Comparison of ENCODE assay signal across 11 cellular contexts in genomic region chr10:86410542-86411124, GRCh38. TPM values are rescaled to one million over a fixed set of nuclear protein-coding genes. Genes with fewer than 3 reads are reported as not detected.
DNase-seq lines count a peak whose midpoint lies in the region; ATAC-seq and TF ChIP-seq lines count a peak whose summit lies in the region.
"Had no signal": no experiment of that assay in that cellular context is flagged by ENCODE, and none has a peak within 500 bp of the region (broad histone marks: within the 10 kb centered on the region; RNA-seq: fewer than 3 reads in every experiment).

No MANE protein-coding gene starts in this region.

- ATAC-seq in activated CD8-positive, alpha-beta T cell treated with anti-CD3 and anti-CD28 coated beads, Interleukin-2, amount 10 ng/mL, durations not matched to agents 7 days and 5 days: no peak
- ATAC-seq in GM18517 (IDR thresholded peaks at IDR 0.05; ENCODE audit: unreplicated experiment): no peak

- DNase-seq in activated CD4-positive, alpha-beta T cell treated with anti-CD3 and anti-CD28 coated beads, Interleukin-2, amount 10 ng/mL, durations not matched to agents 24 days and 14 days: no peak
- no peak for DNase-seq in activated CD4-positive, alpha-beta T cell treated with anti-CD3 and anti-CD28 coated beads for 4 hours
- DNase-seq in activated CD8-positive, alpha-beta T cell treated with anti-CD3 and anti-CD28 coated beads, Interleukin-2, amount 10 ng/mL, durations not matched to agents 7 days and 5 days: no peak
- DNase-seq in fibroblast of villous mesenchyme (ENCODE audit: low read depth) (peak; percentile 49), NCI-H2227 treated with DMSO at 0.1 percent for 48 hours (lab: John Stamatoyannopoulos, UW) (no peak), breast epithelium (ENCODE audit: low spot score in 2 of 2) (no peak)
- DNase-seq: NCI-H2171 had no signal

- H3K27me3 ChIP-seq in breast epithelium: no peaks in the 10 kb centered on the region

- H3K4me3 ChIP-seq in fibroblast of villous mesenchyme (ENCODE audit: low read depth, low read length) (no peak overlapping the region), breast epithelium (no peak overlapping the region)

- H3K27ac Mint-ChIP-seq in activated CD4-positive, alpha-beta T cell treated with anti-CD3 and anti-CD28 coated beads, Interleukin-2, amount 10 ng/mL, durations not matched to agents 24 days and 14 days: peak overlapping the region; percentile 92
- peak overlapping the region; percentile 82 for H3K27ac Mint-ChIP-seq in activated CD8-positive, alpha-beta T cell treated with anti-CD3 and anti-CD28 coated beads, Interleukin-2, amount 10 ng/mL, durations not matched to agents 7 days and 5 days

- H3K4me3 Mint-ChIP-seq in activated CD4-positive, alpha-beta T cell treated with anti-CD3 and anti-CD28 coated beads, Interleukin-2, amount 10 ng/mL, durations not matched to agents 24 days and 14 days: peak overlapping the region; percentile 78
- peak overlapping the region; percentile 72 for H3K4me3 Mint-ChIP-seq in activated CD8-positive, alpha-beta T cell treated with anti-CD3 and anti-CD28 coated beads, Interleukin-2, amount 10 ng/mL, durations not matched to agents 7 days and 5 days

- no peaks in the 10 kb centered on the region for H3K4me1 ChIP-seq in breast epithelium

- peaks cover 6% of the 10 kb centered on the region for H3K9me3 Mint-ChIP-seq in activated CD4-positive, alpha-beta T cell treated with anti-CD3 and anti-CD28 coated beads, Interleukin-2, amount 10 ng/mL, durations not matched to agents 24 days and 14 days
- H3K9me3 Mint-ChIP-seq in activated CD8-positive, alpha-beta T cell treated with anti-CD3 and anti-CD28 coated beads, Interleukin-2, amount 10 ng/mL, durations not matched to agents 7 days and 5 days (ENCODE audit: insufficient read depth): no peaks in the 10 kb centered on the region

- H3K27ac ChIP-seq in temporal lobe (ENCODE audit: low read depth, low read length): peak overlapping the region; percentile 79
- no peak overlapping the region for H3K27ac ChIP-seq in breast epithelium
- H3K27ac ChIP-seq: C4-2B had no signal

- POLR2A ChIA-PET in activated CD8-positive, alpha-beta T cell treated with anti-CD3 and anti-CD28 coated beads, Interleukin-2, amount 10 ng/mL, durations not matched to agents 7 days and 5 days (lab: Charles Lee): interaction anchor here (1.6 to 5.4 kb wide), 2 partner anchors 9 kb away, joined by 6 to 136 read pairs; no protein-coding TSS in a partner anchor

- no peaks in the 10 kb centered on the region for H3K36me3 ChIP-seq in breast epithelium

- peaks cover 34% of the 10 kb centered on the region for H3K4me1 Mint-ChIP-seq in activated CD4-positive, alpha-beta T cell treated with anti-CD3 and anti-CD28 coated beads, Interleukin-2, amount 10 ng/mL, durations not matched to agents 24 days and 14 days
- H3K4me1 Mint-ChIP-seq in activated CD8-positive, alpha-beta T cell treated with anti-CD3 and anti-CD28 coated beads, Interleukin-2, amount 10 ng/mL, durations not matched to agents 7 days and 5 days (ENCODE audit: low read depth): peaks cover 46% of the 10 kb centered on the region

- no peaks in the 10 kb centered on the region for H3K27me3 Mint-ChIP-seq in activated CD4-positive, alpha-beta T cell treated with anti-CD3 and anti-CD28 coated beads, Interleukin-2, amount 10 ng/mL, durations not matched to agents 24 days and 14 days
- no peaks in the 10 kb centered on the region for H3K27me3 Mint-ChIP-seq in activated CD8-positive, alpha-beta T cell treated with anti-CD3 and anti-CD28 coated beads, Interleukin-2, amount 10 ng/mL, durations not matched to agents 7 days and 5 days (ENCODE audit: low read depth)

- TF ChIP-seq POLR2A in breast epithelium (IDR thresholded peaks at IDR 0.05): no peak

- TF ChIP-seq CTCF in fibroblast of villous mesenchyme (IDR thresholded peaks at IDR 0.05; ENCODE audit: insufficient read depth, low read depth, low read length) (no peak), breast epithelium (IDR thresholded peaks at IDR 0.05) (no peak)

- peaks cover 6% of the 10 kb centered on the region for H3K36me3 Mint-ChIP-seq in activated CD4-positive, alpha-beta T cell treated with anti-CD3 and anti-CD28 coated beads, Interleukin-2, amount 10 ng/mL, durations not matched to agents 24 days and 14 days (ENCODE audit: low read depth)
- peaks cover 9% of the 10 kb centered on the region for H3K36me3 Mint-ChIP-seq in activated CD8-positive, alpha-beta T cell treated with anti-CD3 and anti-CD28 coated beads, Interleukin-2, amount 10 ng/mL, durations not matched to agents 7 days and 5 days (ENCODE audit: low read depth)

- no peaks in the 10 kb centered on the region for H3K9me3 ChIP-seq in breast epithelium

- intact Hi-C loops in activated CD4-positive, alpha-beta T cell treated with anti-CD3 and anti-CD28 coated beads, Interleukin-2, amount 10 ng/mL, durations not matched to agents 24 days and 14 days (cut with micrococcal nuclease): loop anchor here (1.0 to 10.0 kb wide), 2 partner anchors 9 to 684 kb away; partner anchors contain the start of genes GLUD1 and SHLD2
- intact Hi-C loops in breast epithelium (cut with DNase I; ENCODE audit: low total_unique reads): no loop called here

- CTCF ChIA-PET in activated CD8-positive, alpha-beta T cell treated with anti-CD3 and anti-CD28 coated beads, Interleukin-2, amount 10 ng/mL, durations not matched to agents 7 days and 5 days (lab: Charles Lee): interaction anchor here (1.0 to 5.8 kb wide), 4 partner anchors 9 to 174 kb away, joined by 3 to 93 read pairs (median 4); no protein-coding TSS in a partner anchor

RNA-seq across cellular contexts. Expression of gene GRID1, which starts 44.0 kb away (rescaled TPM):
- total RNA-seq in activated CD4-positive, alpha-beta T cell treated with anti-CD3 and anti-CD28 coated beads, Interleukin-2, amount 10 ng/mL, durations not matched to agents 24 days and 14 days: not detected in 2 replicates
- total RNA-seq in activated CD8-positive, alpha-beta T cell treated with anti-CD3 and anti-CD28 coated beads, Interleukin-2, amount 10 ng/mL, durations not matched to agents 7 days and 5 days: not detected
- total RNA-seq in fibroblast of villous mesenchyme (under 0.01 TPM in 1 of 2 replicates, not detected in the other), temporal lobe (8.6 TPM), breast epithelium (1 to 10 TPM; 2.3 to 8.5 (median 5.9) TPM)
- total RNA-seq: myocyte had no signal
